8 cellular contexts compared by ENCODE assay signal in the genomic region with DNA sequence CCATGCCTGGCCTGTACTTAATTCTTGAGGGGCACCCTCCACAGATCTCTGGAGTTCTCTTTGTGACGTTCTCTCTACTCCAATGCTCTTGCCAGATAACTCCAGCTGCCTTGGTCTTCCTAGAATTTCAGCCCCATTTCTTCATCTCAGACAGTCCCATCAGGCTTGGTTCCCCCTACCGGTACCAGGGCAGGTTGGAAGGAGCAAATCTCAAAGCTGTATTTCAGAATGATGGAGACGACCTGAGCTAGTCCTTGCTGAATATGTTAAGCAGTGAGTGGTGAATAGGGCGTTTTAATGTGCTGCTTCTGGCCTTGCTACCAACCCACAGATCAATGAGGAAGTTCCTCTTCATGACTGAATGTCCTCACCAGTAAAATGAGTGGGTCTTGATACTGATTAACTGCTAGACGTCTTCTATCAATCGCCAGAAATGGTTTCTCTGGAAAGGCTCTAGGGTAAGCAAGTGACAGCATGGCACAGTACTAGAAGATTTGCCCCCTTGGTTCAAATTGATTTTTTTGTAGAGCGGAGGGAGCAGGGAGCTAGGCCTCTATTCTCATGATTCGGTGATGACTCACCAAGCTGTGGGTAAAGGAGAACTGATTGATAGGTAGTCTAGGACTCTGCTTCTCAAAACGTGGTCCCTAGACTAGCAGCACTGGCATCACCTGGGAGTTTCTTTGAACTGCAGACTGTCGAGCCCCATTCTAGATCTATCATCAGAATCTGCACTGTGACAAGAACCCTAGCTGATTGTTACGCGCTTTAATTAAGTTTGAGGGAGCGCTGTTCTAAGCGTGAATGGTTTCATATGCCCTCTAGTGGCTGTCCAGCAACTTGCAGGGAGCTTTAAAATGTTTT.
A peak's percentile ranks its signal among the peaks of the same experiment; 100 is the strongest.
DNase-seq lines count a peak whose midpoint lies in the region; ATAC-seq and TF ChIP-seq lines count a peak whose summit lies in the region.

No MANE protein-coding gene starts in this region.

- no peak overlapping the region for H3K27ac Mint-ChIP-seq in T-helper 17 cell

- peak; percentile 87 for TF ChIP-seq RAD21 in Ishikawa (IDR thresholded peaks at IDR 0.05; ENCODE audit: low read depth)

- 33 to 40% methylated on average over 13 to 14 of the region's 14 CpGs for WGBS in body of pancreas, 2 donors

- peak; percentile 84 to 92 (median 88) for TF ChIP-seq CTCF in body of pancreas (IDR thresholded peaks at IDR 0.05)

- ATAC-seq in GM18511 (IDR thresholded peaks at IDR 0.05; ENCODE audit: unreplicated experiment) (peak; percentile 61), T-helper 17 cell (peak; percentile 80), body of pancreas (peak; percentile 69), GM19328 (IDR thresholded peaks at IDR 0.05; ENCODE audit: unreplicated experiment) (no peak)

- H3K9me3 ChIP-seq in T-helper 17 cell (ENCODE audit: control insufficient read depth, low read length, poor library complexity, severe bottlenecking) (no peaks in the 10 kb centered on the region), body of pancreas (no peaks in the 10 kb centered on the region)

- no peak for TF ChIP-seq EP300 in Ishikawa (IDR thresholded peaks at IDR 0.05; ENCODE audit: borderline replicate concordance)

- no peak overlapping the region for H3K27ac ChIP-seq in body of pancreas

- TF ChIP-seq POLR2A in body of pancreas (IDR thresholded peaks at IDR 0.05), result no peak

- peaks cover 3% of the 10 kb centered on the region for H3K4me1 ChIP-seq in body of pancreas

- DNase-seq in AG20443 (ENCODE audit: low spot score) (peak; percentile 59), T-helper 17 cell (peak in 2 of 3 donors; percentile 13 to 14), body of pancreas (peak; percentile 44 to 54 (median 52)), iris pigment epithelial cell (ENCODE audit: low read depth) (peak; percentile 65)
- peak; percentile 55 for DNase-seq in stimulated activated CD4-positive, alpha-beta T cell treated with anti-CD3 and anti-CD28 coated beads, Interleukin-15, amount 100 ng/mL, for 24 hours

- H3K36me3 ChIP-seq in body of pancreas (replicated peaks in 1 of 2; ENCODE audit: insufficient read depth in 1 of 2, low read depth in 2 of 2), result no peaks in the 10 kb centered on the region

- H3K36me3 Mint-ChIP-seq in T-helper 17 cell (ENCODE audit: low read depth), result peaks cover 2% of the 10 kb centered on the region

- intact Hi-C loops in body of pancreas (cut with DNase I), result no loop called here

- peaks cover 32% of the 10 kb centered on the region for H3K27me3 Mint-ChIP-seq in T-helper 17 cell

- H3K4me1 Mint-ChIP-seq in T-helper 17 cell, result peaks cover 8% of the 10 kb centered on the region

- H3K4me3 Mint-ChIP-seq in T-helper 17 cell, result peak overlapping the region; percentile 36

- H3K27me3 ChIP-seq in body of pancreas, result no peaks in the 10 kb centered on the region

- no peak overlapping the region for H3K4me3 ChIP-seq in body of pancreas

TF ChIP-seq in Ishikawa, 13 proteins besides CTCF, POLR2A, EP300 and RAD21:
- TF ChIP-seq NFIC (IDR thresholded peaks at IDR 0.05), result no peak
- TF ChIP-seq CEBPB (IDR thresholded peaks at IDR 0.05), result no peak
- TF ChIP-seq FOXM1 (IDR thresholded peaks at IDR 0.05; ENCODE audit: borderline replicate concordance, low read depth), result no peak
- no peak for TF ChIP-seq USF1 (IDR thresholded peaks at IDR 0.05)
- TF ChIP-seq, protein P1, sequence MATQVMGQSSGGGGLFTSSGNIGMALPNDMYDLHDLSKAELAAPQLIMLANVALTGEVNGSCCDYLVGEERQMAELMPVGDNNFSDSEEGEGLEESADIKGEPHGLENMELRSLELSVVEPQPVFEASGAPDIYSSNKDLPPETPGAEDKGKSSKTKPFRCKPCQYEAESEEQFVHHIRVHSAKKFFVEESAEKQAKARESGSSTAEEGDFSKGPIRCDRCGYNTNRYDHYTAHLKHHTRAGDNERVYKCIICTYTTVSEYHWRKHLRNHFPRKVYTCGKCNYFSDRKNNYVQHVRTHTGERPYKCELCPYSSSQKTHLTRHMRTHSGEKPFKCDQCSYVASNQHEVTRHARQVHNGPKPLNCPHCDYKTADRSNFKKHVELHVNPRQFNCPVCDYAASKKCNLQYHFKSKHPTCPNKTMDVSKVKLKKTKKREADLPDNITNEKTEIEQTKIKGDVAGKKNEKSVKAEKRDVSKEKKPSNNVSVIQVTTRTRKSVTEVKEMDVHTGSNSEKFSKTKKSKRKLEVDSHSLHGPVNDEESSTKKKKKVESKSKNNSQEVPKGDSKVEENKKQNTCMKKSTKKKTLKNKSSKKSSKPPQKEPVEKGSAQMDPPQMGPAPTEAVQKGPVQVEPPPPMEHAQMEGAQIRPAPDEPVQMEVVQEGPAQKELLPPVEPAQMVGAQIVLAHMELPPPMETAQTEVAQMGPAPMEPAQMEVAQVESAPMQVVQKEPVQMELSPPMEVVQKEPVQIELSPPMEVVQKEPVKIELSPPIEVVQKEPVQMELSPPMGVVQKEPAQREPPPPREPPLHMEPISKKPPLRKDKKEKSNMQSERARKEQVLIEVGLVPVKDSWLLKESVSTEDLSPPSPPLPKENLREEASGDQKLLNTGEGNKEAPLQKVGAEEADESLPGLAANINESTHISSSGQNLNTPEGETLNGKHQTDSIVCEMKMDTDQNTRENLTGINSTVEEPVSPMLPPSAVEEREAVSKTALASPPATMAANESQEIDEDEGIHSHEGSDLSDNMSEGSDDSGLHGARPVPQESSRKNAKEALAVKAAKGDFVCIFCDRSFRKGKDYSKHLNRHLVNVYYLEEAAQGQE (IDR thresholded peaks at IDR 0.05; ENCODE audit: low read depth), result no peak
- no peak for TF ChIP-seq CREB1 (IDR thresholded peaks at IDR 0.05; ENCODE audit: low read depth)
- no peak for TF ChIP-seq TCF12 (IDR thresholded peaks at IDR 0.05; ENCODE audit: low read depth)
- no peak for TF ChIP-seq TEAD4 (IDR thresholded peaks at IDR 0.05)
- TF ChIP-seq ZBTB7A (IDR thresholded peaks at IDR 0.05; ENCODE audit: low read depth), result no peak
- no peak for TF ChIP-seq MAX (IDR thresholded peaks at IDR 0.05)
- TF ChIP-seq EGR1 (IDR thresholded peaks at IDR 0.05), result no peak
- TF ChIP-seq TAF1 (IDR thresholded peaks at IDR 0.05; ENCODE audit: low read depth), result no peak
- TF ChIP-seq YY1 (IDR thresholded peaks at IDR 0.05; ENCODE audit: low read depth), result no peak

Comparison
In these comparisons a context has a peak if more than half of its experiments do, and no peak if none do; other contexts are left out.
1. DNase-seq: peak in every context shown above with its lines; median percentile 65 in iris pigment epithelial cell; 59 in AG20443; 55 in stimulated activated CD4-positive, alpha-beta T cell treated with anti-CD3 and anti-CD28 coated beads, Interleukin-15, amount 100 ng/mL, for 24 hours; 52 in body of pancreas; 14 in T-helper 17 cell.